ENCODE assay signal across 18 cellular contexts in genomic region chr5:125152036-125152435, GRCh38.
DNase-seq lines count a peak whose midpoint lies in the region; ATAC-seq and TF ChIP-seq lines count a peak whose summit lies in the region.
"Had no signal": no experiment of that assay in that cellular context is flagged by ENCODE, and none has a peak within 500 bp of the region (broad histone marks: within the 10 kb centered on the region; RNA-seq: fewer than 3 reads in every experiment).

No MANE protein-coding gene starts in this region.

- no peaks in the 10 kb centered on the region for H3K27me3 ChIP-seq in H9 (ENCODE audit: insufficient read depth, low read length)
- H3K27me3 ChIP-seq: right atrium auricular region had no signal

- no peaks in the 10 kb centered on the region for H3K9me3 ChIP-seq in H9 (ENCODE audit: control insufficient read depth, low read depth, low read length)
- H3K9me3 ChIP-seq: right atrium auricular region had no signal

- H4K20me1 ChIP-seq in H9 (ENCODE audit: control insufficient read depth, insufficient read depth, insufficient read length) = no peaks in the 10 kb centered on the region

- no peaks in the 10 kb centered on the region for H3K23me2 ChIP-seq in H9 (ENCODE audit: insufficient read length, low read depth, low read length, poor library complexity, severe bottlenecking)

- no peak overlapping the region for H4K5ac ChIP-seq in H9 (ENCODE audit: insufficient read length, low read depth, low read length)

- no peak overlapping the region for H2BK12ac ChIP-seq in H9 (ENCODE audit: insufficient read length, low read depth, low read length)

- no peak overlapping the region for H2BK20ac ChIP-seq in H9 (ENCODE audit: low read depth, low read length, poor library complexity, severe bottlenecking)

- no peak for TF ChIP-seq CTCF in H9 (conservative IDR thresholded peaks at IDR 0.05)
- no peak for TF ChIP-seq CTCF in nephron progenitor cell (IDR thresholded peaks at IDR 0.05)

- H3K4me1 Mint-ChIP-seq in H9 = peaks cover 50 to 63% of the 10 kb centered on the region in 2 experiments
- peaks cover 53% of the 10 kb centered on the region for H3K4me1 Mint-ChIP-seq in nephron progenitor cell
- H3K4me1 Mint-ChIP-seq: activated naive CD8-positive, alpha-beta T cell treated with anti-CD3 and anti-CD28 coated beads, Interleukin-2, amount 10 ng/mL, durations not matched to agents 7 days and 5 days had no signal

- H3K79me2 ChIP-seq in H9 (ENCODE audit: insufficient read depth, low read length) = no peaks in the 10 kb centered on the region

- no peak overlapping the region for H3K18ac ChIP-seq in H9 (ENCODE audit: insufficient read length, low read depth, low read length)

- no peak overlapping the region for H3K23ac ChIP-seq in H9 (ENCODE audit: insufficient read length, low read depth, low read length)

- DNase-seq in H9 (no peak), nephron progenitor cell (no peak), NCI-H2227 (lab: John Stamatoyannopoulos, UW; ENCODE audit: unreplicated experiment) (no peak), NCI-H1417 treated with DMSO at 0.1 percent for 48 hours (lab: John Stamatoyannopoulos, UW) (no peak), NCI-H226 (no peak)
- DNase-seq: activated CD4-positive, alpha-beta T cell treated with anti-CD3 and anti-CD28 coated beads, Interleukin-2, amount 50 U/mL, for 1 hour; activated naive CD8-positive, alpha-beta T cell treated with anti-CD3 and anti-CD28 coated beads, Interleukin-2, amount 10 ng/mL, durations not matched to agents 7 days and 5 days; Calu3; effector CD8-positive, alpha-beta T cell; KG1; NCI-H1417; NK-92 treated with Interleukin-12 subunit alpha and Interleukin-12 subunit beta, amount 100 ng/mL, for 24 hours; SHP77; T1000 had no signal

- peaks cover 0 to 2% (median 0%) of the 10 kb centered on the region in 3 experiments; a peak in 1 of 7 replicates for H3K36me3 Mint-ChIP-seq in H9 (ENCODE audit: insufficient read depth in 1 of 3, low read depth in 3 of 3)
- H3K36me3 Mint-ChIP-seq in nephron progenitor cell (ENCODE audit: low read depth) = peaks cover 6% of the 10 kb centered on the region
- H3K36me3 Mint-ChIP-seq: activated naive CD8-positive, alpha-beta T cell treated with anti-CD3 and anti-CD28 coated beads, Interleukin-2, amount 10 ng/mL, durations not matched to agents 7 days and 5 days had no signal

- H3K56ac ChIP-seq in H9 (ENCODE audit: insufficient read length, low read depth, low read length) = no peak overlapping the region

- H3K4ac ChIP-seq in H9 (ENCODE audit: low read depth, low read length) = no peak overlapping the region

- no peak overlapping the region for H3K9ac ChIP-seq in H9 (ENCODE audit: extremely low read depth, insufficient read length, low read length)

- no peak overlapping the region for H3K14ac ChIP-seq in H9 (ENCODE audit: insufficient read depth, low read length)

- H2BK15ac ChIP-seq in H9 (ENCODE audit: low read depth, low read length) = no peak overlapping the region

- H3K27me3 Mint-ChIP-seq in H9 (ENCODE audit: low read depth) (no peaks in the 10 kb centered on the region), nephron progenitor cell (ENCODE audit: low read depth, poor library complexity) (no peaks in the 10 kb centered on the region)
- H3K27me3 Mint-ChIP-seq: activated naive CD8-positive, alpha-beta T cell treated with anti-CD3 and anti-CD28 coated beads, Interleukin-2, amount 10 ng/mL, durations not matched to agents 7 days and 5 days had no signal

- no peak overlapping the region for H2BK5ac ChIP-seq in H9 (ENCODE audit: insufficient read length, low read length)

- peak overlapping the region; percentile 20 for H3K27ac ChIP-seq in H9 (ENCODE audit: insufficient read length, low read depth, low read length)
- H3K27ac ChIP-seq: right atrium auricular region had no signal

- no peak overlapping the region for H3T11ph ChIP-seq in H9 (ENCODE audit: low read length)

- peak; percentile 91 for ATAC-seq in GM18909 (IDR thresholded peaks at IDR 0.05; ENCODE audit: poor library complexity, unreplicated experiment)
- peak; percentile 73 for ATAC-seq in HG03571 (IDR thresholded peaks at IDR 0.05; ENCODE audit: unreplicated experiment)
- no peak for ATAC-seq in GM21423 (IDR thresholded peaks at IDR 0.05; ENCODE audit: unreplicated experiment)

- no peak overlapping the region for H3K4me2 ChIP-seq in H9 (ENCODE audit: insufficient read depth, insufficient read length, low read length)

- H3K4me3 Mint-ChIP-seq in H9 = no peak overlapping the region
- H3K4me3 Mint-ChIP-seq in nephron progenitor cell = peak overlapping the region; percentile 6
- H3K4me3 Mint-ChIP-seq: activated naive CD8-positive, alpha-beta T cell treated with anti-CD3 and anti-CD28 coated beads, Interleukin-2, amount 10 ng/mL, durations not matched to agents 7 days and 5 days had no signal

- H3K27ac Mint-ChIP-seq in H9 (peak overlapping the region in 2 of 3 experiments; percentile 85 to 87; a peak in 4 of 7 replicates), nephron progenitor cell (peak overlapping the region; percentile 75)
- H3K27ac Mint-ChIP-seq: activated naive CD8-positive, alpha-beta T cell treated with anti-CD3 and anti-CD28 coated beads, Interleukin-2, amount 10 ng/mL, durations not matched to agents 7 days and 5 days had no signal

- H2BK120ac ChIP-seq in H9 (ENCODE audit: low read depth, low read length, poor library complexity, severe bottlenecking) = no peak overlapping the region

- no peaks in the 10 kb centered on the region for H3K79me1 ChIP-seq in H9 (ENCODE audit: insufficient read depth, low read depth, low read length, poor library complexity, severe bottlenecking)

- no peak overlapping the region for H2AK5ac ChIP-seq in H9 (ENCODE audit: insufficient read length, low read length)

- no peaks in the 10 kb centered on the region for H3K9me3 Mint-ChIP-seq in H9
- no peaks in the 10 kb centered on the region for H3K9me3 Mint-ChIP-seq in nephron progenitor cell

- WGBS in H9 (ENCODE audit: extremely low coverage, insufficient read length, low lambda C conversion rate) = no CpG with 5 or more reads among the region's 3 CpGs

- no peak overlapping the region for H4K8ac ChIP-seq in H9 (replicated peaks; ENCODE audit: insufficient read length, low read depth, low read length)

- no peak overlapping the region for H2AFZ ChIP-seq in H9 (ENCODE audit: low read length)

- peaks cover 7% of the 10 kb centered on the region; the same call in 1 of the 2 replicates for H3K4me1 ChIP-seq in H9 (ENCODE audit: insufficient read depth, low read length)
- H3K4me1 ChIP-seq: right atrium auricular region had no signal

- no peak overlapping the region for H4K91ac ChIP-seq in H9 (ENCODE audit: insufficient read length, low read depth, low read length)
